Comparison of ENCODE assay signal across 16 cellular contexts in genomic region chr12:43621262-43621661, GRCh38.
DNase-seq lines count a peak whose midpoint lies in the region; ATAC-seq and TF ChIP-seq lines count a peak whose summit lies in the region.
"Had no signal": no experiment of that assay in that cellular context is flagged by ENCODE, and none has a peak within 500 bp of the region (broad histone marks: within the 10 kb centered on the region; RNA-seq: fewer than 3 reads in every experiment).

No MANE protein-coding gene starts in this region.

- no peak overlapping the region for H2BK12ac ChIP-seq in H9 (ENCODE audit: insufficient read length, low read depth, low read length)

- no peaks in the 10 kb centered on the region; a peak in 1 of 5 replicates for H3K9me3 Mint-ChIP-seq in H9
- peaks cover 1% of the 10 kb centered on the region for H3K9me3 Mint-ChIP-seq in endodermal cell
- H3K9me3 Mint-ChIP-seq in activated naive CD8-positive, alpha-beta T cell treated with anti-CD3 and anti-CD28 coated beads, Interleukin-2, amount 50 U/mL, for 24 hours = no peaks in the 10 kb centered on the region

- no peak overlapping the region; the same call in 1 of the 2 replicates for H3K14ac ChIP-seq in H9 (ENCODE audit: insufficient read depth, low read length)

- no peak overlapping the region for H3K18ac ChIP-seq in H9 (ENCODE audit: insufficient read length, low read depth, low read length)
- H3K18ac ChIP-seq in mesendoderm (ENCODE audit: low read length) = no peak overlapping the region

- TF ChIP-seq CTCF in H9 (conservative IDR thresholded peaks at IDR 0.05) (no peak), endodermal cell (conservative IDR thresholded peaks at IDR 0.05) (peak; percentile 37), transverse colon (IDR thresholded peaks at IDR 0.05) (no peak)

- H3K27ac Mint-ChIP-seq in H9 = no peak overlapping the region
- no peak overlapping the region for H3K27ac Mint-ChIP-seq in endodermal cell
- H3K27ac Mint-ChIP-seq in activated naive CD8-positive, alpha-beta T cell treated with anti-CD3 and anti-CD28 coated beads, Interleukin-2, amount 50 U/mL, for 24 hours = no peak overlapping the region
- H3K27ac Mint-ChIP-seq: CD4-positive, alpha-beta memory T cell had no signal

- H3K36me3 Mint-ChIP-seq in H9 (ENCODE audit: insufficient read depth in 1 of 3, low read depth in 3 of 3) (no peaks in the 10 kb centered on the region), endodermal cell (ENCODE audit: low read depth) (no peaks in the 10 kb centered on the region)
- H3K36me3 Mint-ChIP-seq in activated naive CD8-positive, alpha-beta T cell treated with anti-CD3 and anti-CD28 coated beads, Interleukin-2, amount 50 U/mL, for 24 hours (ENCODE audit: low read depth) = no peaks in the 10 kb centered on the region
- H3K36me3 Mint-ChIP-seq: CD4-positive, alpha-beta memory T cell had no signal

- H3K9ac ChIP-seq in H9 (ENCODE audit: extremely low read depth, insufficient read length, low read length) = no peak overlapping the region
- H3K9ac ChIP-seq in endodermal cell (ENCODE audit: extremely low read depth, low read length, poor library complexity, severe bottlenecking) = no peak overlapping the region
- H3K9ac ChIP-seq in mesendoderm (ENCODE audit: low read length) = no peak overlapping the region
- H3K9ac ChIP-seq: GM23248 had no signal

- ATAC-seq in left colon = no peak
- no peak for ATAC-seq in activated naive CD8-positive, alpha-beta T cell treated with anti-CD3 and anti-CD28 coated beads, Interleukin-2, amount 50 U/mL, for 24 hours
- ATAC-seq: K562 had no signal

- no peak for TF ChIP-seq POLR2A in transverse colon (IDR thresholded peaks at IDR 0.05)

- H3K79me1 ChIP-seq in H9 (ENCODE audit: insufficient read depth, low read depth, low read length, poor library complexity, severe bottlenecking) (no peaks in the 10 kb centered on the region), mesendoderm (ENCODE audit: low read length) (no peaks in the 10 kb centered on the region)

- no peak overlapping the region for H3K4me3 ChIP-seq in endodermal cell (ENCODE audit: low read length)
- no peak overlapping the region for H3K4me3 ChIP-seq in mesendoderm (ENCODE audit: low read length)
- no peak overlapping the region for H3K4me3 ChIP-seq in transverse colon
- H3K4me3 ChIP-seq: GM23248, K562 had no signal

- H4K8ac ChIP-seq in H9 (replicated peaks; ENCODE audit: insufficient read length, low read depth, low read length) (no peak overlapping the region), mesendoderm (ENCODE audit: low read depth, low read length) (no peak overlapping the region)

- H3K36me3 ChIP-seq in endodermal cell (ENCODE audit: control insufficient read depth, insufficient read depth, low read length) = no peaks in the 10 kb centered on the region
- no peaks in the 10 kb centered on the region for H3K36me3 ChIP-seq in mesendoderm (ENCODE audit: control insufficient read depth, insufficient read depth, low read length)
- no peaks in the 10 kb centered on the region for H3K36me3 ChIP-seq in transverse colon
- H3K36me3 ChIP-seq: BE2C had no signal

- H3K4me3 Mint-ChIP-seq in H9 (no peak overlapping the region), endodermal cell (no peak overlapping the region)
- no peak overlapping the region for H3K4me3 Mint-ChIP-seq in activated naive CD8-positive, alpha-beta T cell treated with anti-CD3 and anti-CD28 coated beads, Interleukin-2, amount 50 U/mL, for 24 hours
- H3K4me3 Mint-ChIP-seq: CD4-positive, alpha-beta memory T cell had no signal

- H2BK15ac ChIP-seq in H9 (ENCODE audit: low read depth, low read length) (no peak overlapping the region), mesendoderm (replicated peaks; ENCODE audit: low read depth) (no peak overlapping the region)

- DNase-seq in H9 (no peak), endodermal cell (peak; percentile 50), mesendoderm (peak; percentile 16), left colon (no peak), transverse colon (no peak), EL (no peak)
- no peak for DNase-seq in activated naive CD8-positive, alpha-beta T cell treated with anti-CD3 and anti-CD28 coated beads, Interleukin-2, amount 50 U/mL, for 24 hours
- DNase-seq: BE2C; CD4-positive, alpha-beta memory T cell; DMS79 treated with DMSO at 0.1 percent for 48 hours; GF-D8; GM23248; HCEC 1CT had no signal

- H3K27ac ChIP-seq in H9 (ENCODE audit: insufficient read length, low read depth, low read length) = no peak overlapping the region
- no peak overlapping the region for H3K27ac ChIP-seq in endodermal cell (ENCODE audit: low read depth, low read length)
- H3K27ac ChIP-seq in mesendoderm (ENCODE audit: low read depth, low read length) = no peak overlapping the region
- H3K27ac ChIP-seq in transverse colon = no peak overlapping the region
- H3K27ac ChIP-seq: C4-2B, GM23248, HL-60 had no signal

- no peak overlapping the region for H4K91ac ChIP-seq in H9 (ENCODE audit: insufficient read length, low read depth, low read length)

- no peak overlapping the region for H2AK5ac ChIP-seq in H9 (ENCODE audit: insufficient read length, low read length)
- no peak overlapping the region for H2AK5ac ChIP-seq in mesendoderm (ENCODE audit: low read length)

- H3K79me2 ChIP-seq in H9 (ENCODE audit: insufficient read depth, low read length) = no peaks in the 10 kb centered on the region
- H3K79me2 ChIP-seq in mesendoderm (ENCODE audit: control insufficient read depth, insufficient read depth, low read length) = no peaks in the 10 kb centered on the region

- no peaks in the 10 kb centered on the region for H3K27me3 ChIP-seq in H9 (ENCODE audit: insufficient read depth, low read length)
- H3K27me3 ChIP-seq in endodermal cell (ENCODE audit: control insufficient read depth, insufficient read depth, low read length, poor library complexity, severe bottlenecking) = no peaks in the 10 kb centered on the region
- H3K27me3 ChIP-seq in mesendoderm (ENCODE audit: insufficient read depth, low read length, poor library complexity) = no peaks in the 10 kb centered on the region
- no peaks in the 10 kb centered on the region for H3K27me3 ChIP-seq in transverse colon
- H3K27me3 ChIP-seq: BE2C had no signal

- H2BK5ac ChIP-seq in H9 (ENCODE audit: insufficient read length, low read length) = no peak overlapping the region
- no peak overlapping the region for H2BK5ac ChIP-seq in mesendoderm (ENCODE audit: low read length)

- in situ Hi-C loops in transverse colon (cut with MboI; ENCODE audit: low pct_ligation_motif_present in 1 of 4, low pct_unique_long_range_greater_than_20kb in 1 of 4, low sequenced_read_pairs in 3 of 4) = no loop called here

- H4K20me1 ChIP-seq in H9 (ENCODE audit: control insufficient read depth, insufficient read depth, insufficient read length) = no peaks in the 10 kb centered on the region

- H3K4me2 ChIP-seq in H9 (ENCODE audit: insufficient read depth, insufficient read length, low read length) (no peak overlapping the region), mesendoderm (ENCODE audit: low read length) (no peak overlapping the region)

- H3K4me1 ChIP-seq in H9 (ENCODE audit: insufficient read depth, low read length) = no peaks in the 10 kb centered on the region
- no peaks in the 10 kb centered on the region for H3K4me1 ChIP-seq in endodermal cell (ENCODE audit: control insufficient read depth, insufficient read depth, low read length)
- no peaks in the 10 kb centered on the region for H3K4me1 ChIP-seq in mesendoderm (ENCODE audit: control insufficient read depth, low read depth, low read length)
- H3K4me1 ChIP-seq in transverse colon = no peaks in the 10 kb centered on the region
- H3K4me1 ChIP-seq: BE2C had no signal

- H4K5ac ChIP-seq in H9 (ENCODE audit: insufficient read length, low read depth, low read length) (peak overlapping the region; percentile 78), mesendoderm (ENCODE audit: low read length) (no peak overlapping the region)

- H3K23ac ChIP-seq in H9 (ENCODE audit: insufficient read length, low read depth, low read length) = no peak overlapping the region
- H3K23ac ChIP-seq in mesendoderm (ENCODE audit: low read length) = no peak overlapping the region

- H2BK20ac ChIP-seq in H9 (ENCODE audit: low read depth, low read length, poor library complexity, severe bottlenecking) = no peak overlapping the region

- H2BK120ac ChIP-seq in H9 (ENCODE audit: low read depth, low read length, poor library complexity, severe bottlenecking) = no peak overlapping the region
- no peak overlapping the region for H2BK120ac ChIP-seq in mesendoderm (ENCODE audit: low read depth, low read length)

- H3K4me1 Mint-ChIP-seq in H9 = no peaks in the 10 kb centered on the region
- H3K4me1 Mint-ChIP-seq in endodermal cell = peaks cover 3% of the 10 kb centered on the region
- H3K4me1 Mint-ChIP-seq in activated naive CD8-positive, alpha-beta T cell treated with anti-CD3 and anti-CD28 coated beads, Interleukin-2, amount 50 U/mL, for 24 hours = no peaks in the 10 kb centered on the region
- H3K4me1 Mint-ChIP-seq: CD4-positive, alpha-beta memory T cell had no signal

- H3K9me3 ChIP-seq in H9 (ENCODE audit: control insufficient read depth, low read depth, low read length) (no peaks in the 10 kb centered on the region), endodermal cell (ENCODE audit: control insufficient read depth, low read length) (no peaks in the 10 kb centered on the region), transverse colon (peaks cover 0 to 2% of the 10 kb centered on the region in 2 donors)
- H3K9me3 ChIP-seq: BE2C had no signal

- no peak for TF ChIP-seq EP300 in transverse colon (IDR thresholded peaks at IDR 0.05; ENCODE audit: low read depth)

- H3K56ac ChIP-seq in H9 (ENCODE audit: insufficient read length, low read depth, low read length) (no peak overlapping the region), mesendoderm (ENCODE audit: low read length) (no peak overlapping the region)

- H3K23me2 ChIP-seq in H9 (ENCODE audit: insufficient read length, low read depth, low read length, poor library complexity, severe bottlenecking) = peaks cover 3% of the 10 kb centered on the region

- WGBS in H9 (ENCODE audit: extremely low coverage, insufficient read length, low lambda C conversion rate) = no CpG with 5 or more reads among the region's 2 CpGs
- 76 to 100% methylated on average over 1 to 2 of the region's 2 CpGs for WGBS in endodermal cell (ENCODE audit: insufficient coverage in 1 of 2, insufficient read length in 1 of 2), 2 experiments
- WGBS in mesendoderm (ENCODE audit: extremely low coverage, insufficient coverage, low lambda C conversion rate) = no CpG with 5 or more reads among the region's 2 CpGs
- WGBS in transverse colon (ENCODE audit: low coverage in 1 of 2), 2 donors = 40 to 60% methylated on average over 1 of the region's 2 CpGs

- no peaks in the 10 kb centered on the region for H3K27me3 Mint-ChIP-seq in H9 (ENCODE audit: low read depth)
- no peaks in the 10 kb centered on the region for H3K27me3 Mint-ChIP-seq in endodermal cell (ENCODE audit: insufficient read depth)
- H3K27me3 Mint-ChIP-seq in activated naive CD8-positive, alpha-beta T cell treated with anti-CD3 and anti-CD28 coated beads, Interleukin-2, amount 50 U/mL, for 24 hours = no peaks in the 10 kb centered on the region

- intact Hi-C loops in left colon (cut with DNase I, micrococcal nuclease) (no loop called here), transverse colon (cut with DNase I; ENCODE audit: low total_unique reads) (no loop called here)

- no peak overlapping the region for H2AFZ ChIP-seq in H9 (ENCODE audit: low read length)
- H2AFZ ChIP-seq: GM23248 had no signal

- H3T11ph ChIP-seq in H9 (ENCODE audit: low read length) = no peak overlapping the region

- H3K4ac ChIP-seq in H9 (ENCODE audit: low read depth, low read length) = no peak overlapping the region
- no peak overlapping the region for H3K4ac ChIP-seq in mesendoderm (ENCODE audit: low read depth, low read length)

Comparison
In these comparisons a context has a peak if more than half of its experiments do, and no peak if none do; other contexts are left out.
1. DNase-seq: peak in endodermal cell (single experiment) and mesendoderm (single experiment); none in H9 (single experiment), left colon (0 of 2), transverse colon (single experiment), EL (single experiment) and activated naive CD8-positive, alpha-beta T cell treated with anti-CD3 and anti-CD28 coated beads, Interleukin-2, amount 50 U/mL, for 24 hours (single experiment).